Comparison of ENCODE assay signal across 1 cellular context in genomic region chr20:58127731-58128130, GRCh38.
A peak's percentile ranks its signal among the peaks of the same experiment; 100 is the strongest.
TF ChIP-seq lines count a peak whose summit lies in the region.

No MANE protein-coding gene starts in this region.

TF ChIP-seq in SK-N-SH, 30 proteins besides CTCF, POLR2A, EP300 and RAD21 (continued from another document):
- TF ChIP-seq PBX3 (IDR thresholded peaks at IDR 0.05), result peak; percentile 79
- TF ChIP-seq TEAD4 (IDR thresholded peaks at IDR 0.05; ENCODE audit: borderline replicate concordance, insufficient read depth), result 0 out of 2 replicates have a peak, but pooled peaks have one; percentile 62
- TF ChIP-seq JUND (IDR thresholded peaks at IDR 0.05), result peak; percentile 43
- no peak for TF ChIP-seq TAF1 (IDR thresholded peaks at IDR 0.05; ENCODE audit: borderline replicate concordance, low read depth, low read length)
TF ChIP-seq in SK-N-SH: peak in this region for 7.
